ENCODE assay signal across 8 cellular contexts in genomic region chrX:78024349-78025108, GRCh38. TPM values are rescaled to one million over a fixed set of nuclear protein-coding genes. Genes with fewer than 3 reads are reported as not detected.
DNase-seq lines count a peak whose midpoint lies in the region; ATAC-seq, FAIRE-seq and TF ChIP-seq lines count a peak whose summit lies in the region.

No MANE protein-coding gene starts in this region.

- ATAC-seq in stimulated activated memory B cell treated with anti-CD40 and anti-IgM and Interleukin-4, amounts not matched to agents 10 μg/mL and 1 μg/mL and 100 μg/mL, for 72 hours = no peak

- TF ChIP-seq CTCF in HFFc6 (IDR thresholded peaks at IDR 0.05) (peak; percentile 76), esophagus squamous epithelium (IDR thresholded peaks at IDR 0.05) (peak; percentile 34 to 64 (median 50))

- no peak for TF ChIP-seq POLR2A in esophagus squamous epithelium (IDR thresholded peaks at IDR 0.05)

- no peaks in the 10 kb centered on the region; the same call in 1 of the 2 replicates for H3K4me1 Mint-ChIP-seq in HFFc6 (ENCODE audit: low read depth)
- H3K4me1 Mint-ChIP-seq in stimulated activated memory B cell treated with anti-CD40 and anti-IgM and Interleukin-4, amounts not matched to agents 10 μg/mL and 1 μg/mL and 100 μg/mL, for 72 hours = peaks cover 7% of the 10 kb centered on the region

- intact Hi-C loops in esophagus squamous epithelium (cut with DNase I) = loop anchor here (10.0 kb wide), 1 partner anchor 120 kb away; no protein-coding TSS in a partner anchor

- peak; percentile 0 for DNase-seq in activated effector memory CD4-positive, alpha-beta T cell treated with Interleukin-2 at 50 U/mL for 16 hours
- no peak for DNase-seq in activated effector memory CD4-positive, alpha-beta T cell treated with anti-CD3 and anti-CD28 coated beads, Interleukin-2, amount 50 U/mL, for 16 hours
- DNase-seq in HFFc6 (peak; percentile 1), SW480 (ENCODE audit: low spot score) (peak; percentile 14), esophagus squamous epithelium (lab: John Stamatoyannopoulos, UW) (no peak), small intestine (peak; percentile 43), NCI-H446 treated with DMSO at 0.1 percent for 48 hours (lab: John Stamatoyannopoulos, UW) (no peak)

- H3K4me1 ChIP-seq in esophagus squamous epithelium = peaks cover 0 to 20% (median 0%) of the 10 kb centered on the region in 3 donors
- H3K4me1 ChIP-seq in small intestine (ENCODE audit: control insufficient read depth in 2 of 2, insufficient read depth in 1 of 2, low read depth in 1 of 2, low read length in 1 of 2) = no peaks in the 10 kb centered on the region

- H3K9me3 ChIP-seq in esophagus squamous epithelium (no peaks in the 10 kb centered on the region), small intestine (ENCODE audit: control insufficient read depth, low read depth) (no peaks in the 10 kb centered on the region)

- H3K27ac ChIP-seq in esophagus squamous epithelium = peak overlapping the region in 2 of 4 donors; percentile 17 to 30
- H3K27ac ChIP-seq in small intestine (ENCODE audit: low read depth in 1 of 2, low read length in 1 of 2) = no peak overlapping the region

- H3K4me3 Mint-ChIP-seq in HFFc6 = no peak overlapping the region
- H3K4me3 Mint-ChIP-seq in stimulated activated memory B cell treated with anti-CD40 and anti-IgM and Interleukin-4, amounts not matched to agents 10 μg/mL and 1 μg/mL and 100 μg/mL, for 72 hours = no peak overlapping the region

- no peaks in the 10 kb centered on the region for H3K27me3 ChIP-seq in esophagus squamous epithelium
- H3K27me3 ChIP-seq in small intestine (ENCODE audit: control insufficient read depth in 2 of 2, insufficient read depth in 2 of 2, low read length in 2 of 2) = no peaks in the 10 kb centered on the region

- no peak overlapping the region for H3K27ac Mint-ChIP-seq in HFFc6
- H3K27ac Mint-ChIP-seq in stimulated activated memory B cell treated with anti-CD40 and anti-IgM and Interleukin-4, amounts not matched to agents 10 μg/mL and 1 μg/mL and 100 μg/mL, for 72 hours = no peak overlapping the region

- H3K36me3 ChIP-seq in esophagus squamous epithelium (no peaks in the 10 kb centered on the region), small intestine (ENCODE audit: control insufficient read depth in 2 of 2, insufficient read depth in 2 of 2, low read length in 2 of 2) (no peaks in the 10 kb centered on the region)

- H3K36me3 Mint-ChIP-seq in HFFc6 (ENCODE audit: low read depth) = no peaks in the 10 kb centered on the region
- peaks cover 5% of the 10 kb centered on the region for H3K36me3 Mint-ChIP-seq in stimulated activated memory B cell treated with anti-CD40 and anti-IgM and Interleukin-4, amounts not matched to agents 10 μg/mL and 1 μg/mL and 100 μg/mL, for 72 hours

- no peak for FAIRE-seq in small intestine (lab: Jason Lieb, UNC)

- H3K9me3 Mint-ChIP-seq in HFFc6 = no peaks in the 10 kb centered on the region
- H3K9me3 Mint-ChIP-seq in stimulated activated memory B cell treated with anti-CD40 and anti-IgM and Interleukin-4, amounts not matched to agents 10 μg/mL and 1 μg/mL and 100 μg/mL, for 72 hours = no peaks in the 10 kb centered on the region

- WGBS in esophagus squamous epithelium, 2 donors = 61% methylated on average over 7 of the region's 7 CpGs; no CpG with 5 or more reads in 1 of the 2 donors
- WGBS in small intestine, 3 donors = 39 to 69% (median 40%) methylated on average over 7 of the region's 7 CpGs

- H3K27me3 Mint-ChIP-seq in HFFc6 (ENCODE audit: insufficient read depth) = no peaks in the 10 kb centered on the region
- H3K27me3 Mint-ChIP-seq in stimulated activated memory B cell treated with anti-CD40 and anti-IgM and Interleukin-4, amounts not matched to agents 10 μg/mL and 1 μg/mL and 100 μg/mL, for 72 hours = no peaks in the 10 kb centered on the region

- H3K4me3 ChIP-seq in esophagus squamous epithelium (peak overlapping the region in 1 of 4 donors; percentile 4), small intestine (ENCODE audit: low read depth in 1 of 2, low read length in 2 of 2) (no peak overlapping the region)

RNA-seq across cellular contexts. Expression of gene PGAM4, which starts 55.1 kb away (rescaled TPM):
- under 1 TPM in 2 of 6 experiments, not detected in 4; 0.23 to 0.65 TPM for total RNA-seq in HFFc6 (2021; fragmentation: NEBNext Ultra II Directional; extraction: Animal tissue kit (Norgen Biotek cat#: 25700))
- total RNA-seq in esophagus squamous epithelium = not detected
- polyA plus RNA-seq in small intestine = not detected

Comparison
In these comparisons a context has a peak if more than half of its experiments do, and no peak if none do; other contexts are left out.
1. DNase-seq: peak in activated effector memory CD4-positive, alpha-beta T cell treated with Interleukin-2 at 50 U/mL for 16 hours (single experiment), HFFc6 (single experiment), SW480 (single experiment) and small intestine (single experiment); none in activated effector memory CD4-positive, alpha-beta T cell treated with anti-CD3 and anti-CD28 coated beads, Interleukin-2, amount 50 U/mL, for 16 hours (single experiment), esophagus squamous epithelium (single experiment) and NCI-H446 treated with DMSO at 0.1 percent for 48 hours (single experiment).